In the genomic region with DNA sequence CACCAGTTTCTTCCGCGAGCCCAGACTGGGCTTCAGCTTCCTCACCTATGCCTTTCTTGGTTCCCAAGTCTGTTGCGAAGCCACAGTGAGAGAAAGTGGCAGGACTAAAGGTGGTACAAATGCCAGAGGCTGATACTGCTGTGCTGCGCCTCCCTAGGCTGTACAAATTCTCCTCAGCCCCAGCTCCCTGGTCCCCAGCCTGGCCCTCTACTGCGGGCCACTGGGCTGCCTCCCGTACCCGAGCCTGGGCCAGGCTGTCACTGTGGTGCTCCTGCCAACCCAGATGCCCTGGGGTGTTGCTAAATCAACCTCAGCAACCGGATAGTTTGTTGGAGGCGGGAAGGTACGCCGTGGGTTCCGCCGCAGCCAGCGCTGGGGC, we compare ENCODE assay signal across 8 cellular contexts. TPM values are rescaled to one million over a fixed set of nuclear protein-coding genes. Genes with fewer than 3 reads are reported as not detected.
DNase-seq lines count a peak whose midpoint lies in the region; ATAC-seq, FAIRE-seq and TF ChIP-seq lines count a peak whose summit lies in the region.

No MANE protein-coding gene starts in this region.

- H2BK120ac ChIP-seq in H1 (replicated peaks; ENCODE audit: low read depth, low read length), result no peak overlapping the region

- peak overlapping the region in 1 of 4 experiments; percentile 69; a peak in 3 of 7 replicates for H3K9ac ChIP-seq in H1 (replicated peaks in 1 of 4; ENCODE audit: extremely low read depth in 1 of 4, low read depth in 3 of 4, low read length in 3 of 4)

- H3K9me3 ChIP-seq in heart right ventricle (no peaks in the 10 kb centered on the region), H1 (ENCODE audit: insufficient read depth in 2 of 2, low read depth in 1 of 2, low read length in 1 of 2) (no peaks in the 10 kb centered on the region), prostate gland (no peaks in the 10 kb centered on the region)

- H3K18ac ChIP-seq in H1 (ENCODE audit: extremely low read depth, low read length), result no peak overlapping the region

- peak in 1 of 8 donors; percentile 20 for ATAC-seq in heart right ventricle
- no peak for ATAC-seq in Right ventricle myocardium inferior

- H4K20me1 ChIP-seq in H1 (replicated peaks in 1 of 2; ENCODE audit: control insufficient read depth in 1 of 2, insufficient read depth in 2 of 2, low read length in 2 of 2), result no peaks in the 10 kb centered on the region

- no peaks in the 10 kb centered on the region for H3K27me3 ChIP-seq in heart right ventricle
- H3K27me3 ChIP-seq in H1 (replicated peaks in 1 of 4; ENCODE audit: control insufficient read depth in 3 of 4, extremely low read depth in 1 of 4, insufficient read depth in 3 of 4, low read length in 3 of 4), result no peaks in the 10 kb centered on the region
- H3K27me3 ChIP-seq in prostate gland (replicated peaks; ENCODE audit: insufficient read depth), result no peaks in the 10 kb centered on the region

- H3K23me2 ChIP-seq in H1 (ENCODE audit: low read depth, low read length), result peaks cover 7% of the 10 kb centered on the region; the same call in 1 of the 2 replicates

- H3K4me2 ChIP-seq in H1 (ENCODE audit: insufficient read depth in 1 of 2, low read depth in 2 of 2, low read length in 2 of 2), result peak overlapping the region; percentile 58 to 91

- no peak for TF ChIP-seq POLR2A in H1 (IDR thresholded peaks at IDR 0.05; ENCODE audit: control extremely low read depth in 1 of 2, low read depth in 2 of 2, low read length in 2 of 2)
- no peak for TF ChIP-seq POLR2A in prostate gland (IDR thresholded peaks at IDR 0.05)

- no peak overlapping the region for H4K91ac ChIP-seq in H1 (replicated peaks; ENCODE audit: insufficient read length, low read length)

- TF ChIP-seq CTCF in heart right ventricle (IDR thresholded peaks at IDR 0.05) (no peak), LNCaP clone FGC (IDR thresholded peaks at IDR 0.05; ENCODE audit: control insufficient read depth, extremely low read depth, insufficient read depth) (no peak), H1 (IDR thresholded peaks at IDR 0.05; ENCODE audit: control extremely low read depth in 1 of 3, insufficient read depth in 1 of 3, low read depth in 1 of 3, low read length in 3 of 3) (no peak), prostate gland (IDR thresholded peaks at IDR 0.05) (no peak)

- TF ChIP-seq EP300 in H1 (IDR thresholded peaks at IDR 0.05; ENCODE audit: borderline replicate concordance in 1 of 2, low read depth in 2 of 2, low read length in 2 of 2), result no peak

- DNase-seq in heart right ventricle, result no peak
- no peak for DNase-seq in Right ventricle myocardium inferior (ENCODE audit: missing footprints)
- peak; percentile 71 for DNase-seq in LNCaP clone FGC (ENCODE audit: low read depth)
- no peak for DNase-seq in H1 (ENCODE audit: low read depth in 1 of 2, low spot score in 2 of 2)
- DNase-seq in prostate gland (ENCODE audit: low spot score), result no peak
- no peak for DNase-seq in stimulated activated CD4-positive, alpha-beta T cell treated with anti-CD3 and anti-CD28 coated beads, Interleukin-1b, Interleukin-23, amount 100 ng/mL, for 48 hours
- no peak for DNase-seq in stimulated activated CD8-positive, alpha-beta memory T cell treated with anti-CD3 and anti-CD28 coated beads, Interleukin-4, amount 100 ng/mL, for 48 hours
- DNase-seq in C1 segment of cervical spinal cord (lab: John Stamatoyannopoulos, UW), result no peak

- H2AFZ ChIP-seq in H1 (ENCODE audit: low read length), result no peak overlapping the region

- H3K14ac ChIP-seq in H1 (ENCODE audit: insufficient read length), result no peak overlapping the region

- peaks cover 3% of the 10 kb centered on the region for H3K79me1 ChIP-seq in H1 (ENCODE audit: low read depth, low read length)

- TF ChIP-seq RAD21 in H1 (IDR thresholded peaks at IDR 0.05 in 1 of 2, conservative IDR thresholded peaks at IDR 0.05 in 1 of 2; ENCODE audit: low read depth in 2 of 2, low read length in 2 of 2), result no peak

- peaks cover 0 to 18% (median 0%) of the 10 kb centered on the region in 9 donors for H3K36me3 ChIP-seq in heart right ventricle
- H3K36me3 ChIP-seq in H1 (ENCODE audit: control insufficient read depth in 2 of 4, insufficient read depth in 4 of 4, low read length in 3 of 4), result no peaks in the 10 kb centered on the region
- H3K36me3 ChIP-seq in prostate gland, result no peaks in the 10 kb centered on the region

- WGBS in heart right ventricle, 2 donors, result 12 to 13% methylated on average over 14 of the region's 14 CpGs
- WGBS in H1 (ENCODE audit: extremely low coverage in 1 of 2, insufficient coverage in 1 of 2, insufficient read length in 1 of 2, insufficient replicate concordance in 2 of 2, low coverage in 1 of 2, low lambda C conversion rate in 2 of 2, missing lambda C conversion rate in 1 of 2), 2 experiments, result 31% methylated on average over 11 of the region's 14 CpGs; no CpG with 5 or more reads in 1 of the 2 experiments
- 10% methylated on average over 14 of the region's 14 CpGs for WGBS in prostate gland

- H2BK15ac ChIP-seq in H1 (ENCODE audit: low read length), result no peak overlapping the region

- H3K4me3 ChIP-seq in heart right ventricle (peak overlapping the region; percentile 72 to 98 (median 88)), LNCaP clone FGC (ENCODE audit: low read depth, low read length) (peak overlapping the region; percentile 90), H1 (ENCODE audit: extremely low read depth in 1 of 4, insufficient read depth in 2 of 4, low read depth in 3 of 4, low read length in 4 of 4) (peak overlapping the region; percentile 59 to 82 (median 69)), prostate gland (peak overlapping the region; percentile 78 to 94)

- no peak overlapping the region for H2BK12ac ChIP-seq in H1 (ENCODE audit: low read depth, low read length)

- H2AK5ac ChIP-seq in H1 (ENCODE audit: low read depth, low read length), result no peak overlapping the region

- intact Hi-C loops in heart right ventricle (cut with DNase I), result loop anchor here in 6 of 10 donors (1.0 to 10.0 kb wide), 5 partner anchors 168 to 283 kb away; partner anchors contain the start of genes DCAF1 (in 3 of the 6), RBM15B (in 3 of the 6) and MANF (in 1 of the 6)
- intact Hi-C loops in Right ventricle myocardium inferior (cut with DNase I), result loop anchor here (5.0 kb wide), 1 partner anchor 283 kb away; the partner anchor contains the start of gene MANF
- intact Hi-C loops in prostate gland (cut with DNase I), result loop anchor here (2.0 to 10.0 kb wide), 2 partner anchors 284 to 1056 kb away; partner anchors contain the start of genes CISH and MAPKAPK3

- H4K5ac ChIP-seq in H1 (ENCODE audit: insufficient read length, low read depth, low read length), result no peak overlapping the region

- no peak overlapping the region for H3K56ac ChIP-seq in H1 (replicated peaks; ENCODE audit: insufficient read length, low read depth, low read length)

- H2BK5ac ChIP-seq in H1 (ENCODE audit: low read depth, low read length), result no peak overlapping the region

- H3K79me2 ChIP-seq in H1 (ENCODE audit: control insufficient read depth in 1 of 2, insufficient read depth in 2 of 2, low read length in 2 of 2), result no peaks in the 10 kb centered on the region

- CTCF ChIA-PET in H1 (lab: Charles Lee; ENCODE audit: partially characterized antibody), result interaction anchor here (0.7 to 10.9 kb wide), 13 partner anchors 11 to 282 kb away, joined by 4 to 137 read pairs (median 15); partner anchors contain the start of genes DCAF1, GRM2 and RAD54L2

- H3K4ac ChIP-seq in H1 (replicated peaks; ENCODE audit: insufficient read length, low read depth, low read length), result no peak overlapping the region

- no peak overlapping the region for H3K23ac ChIP-seq in H1 (ENCODE audit: insufficient read length)

- H3K4me1 ChIP-seq in heart right ventricle (peaks cover 7 to 66% (median 38%) of the 10 kb centered on the region in 9 donors), H1 (replicated peaks in 1 of 4; ENCODE audit: control insufficient read depth in 3 of 4, insufficient read depth in 4 of 4, low read length in 3 of 4) (peaks cover 0 to 10% (median 5%) of the 10 kb centered on the region in 4 experiments; a peak in 3 of 7 replicates), prostate gland (replicated peaks) (peaks cover 20% of the 10 kb centered on the region)

- peak overlapping the region; percentile 90 to 99 (median 97) for H3K27ac ChIP-seq in heart right ventricle
- H3K27ac ChIP-seq in H1 (ENCODE audit: low read depth, low read length), result no peak overlapping the region
- peak overlapping the region; percentile 82 to 92 for H3K27ac ChIP-seq in prostate gland

- H4K8ac ChIP-seq in H1 (ENCODE audit: extremely low read depth, insufficient read depth, low read length), result no peak overlapping the region

- FAIRE-seq in H1 (lab: Jason Lieb, UNC), result no peak

- POLR2A ChIA-PET in H1 (lab: Charles Lee; ENCODE audit: partially characterized antibody), result interaction anchor here (0.6 to 5.2 kb wide), 5 partner anchors 11 to 628 kb away, joined by 3 to 37 read pairs (median 5); partner anchors contain the start of genes DCAF1 and GRM2

- no peak overlapping the region for H2BK20ac ChIP-seq in H1 (ENCODE audit: low read length)

RNA-seq across cellular contexts. Expression of gene TEX264, which starts 0.4 kb away (rescaled TPM):
- total RNA-seq in heart right ventricle (10 to 100 TPM; 28.4 to 50.1 (median 33.4) TPM), Right ventricle myocardium inferior (37.1 TPM), prostate gland (100 to 1,000 TPM; 157 to 214 TPM)
- polyA plus RNA-seq in heart right ventricle (10 to 100 TPM; 66.7 to 87.0 TPM), H1 (2011; rRNA removed) (35.6 and 42.0 TPM in 2 replicates)
- 11.2 and 11.9 TPM in 2 replicates for total RNA-seq in H1 (2021; fragmentation: NEBNext Ultra II Directional; extraction: Animal tissue kit (Norgen Biotek cat#: 25700))
- 22.6 TPM for polyA plus RNA-seq in H1 (2011; cell fraction: cytosol; rRNA removed)
- polyA plus RNA-seq in H1 (2011; cell fraction: nucleus; rRNA removed), result 25.0 TPM
- 9.7 to 13.9 TPM (median 12.3 TPM) in 4 replicates for polyA plus RNA-seq in H1 (2012, experiment 1 of 2)
- 13.6 TPM for polyA plus RNA-seq in H1 (2012, experiment 2 of 2)
- 12.9 TPM for polyA plus RNA-seq in H1 (2013, experiment 1 of 2)
- polyA plus RNA-seq in H1 (2013, experiment 2 of 2), result 15.5 TPM
- polyA minus RNA-seq in H1 (2011; rRNA and poly(A)+ RNA removed), result 12.1 and 25.5 TPM in 2 replicates
- 6.2 TPM for polyA minus RNA-seq in H1 (2011; cell fraction: cytosol; rRNA and poly(A)+ RNA removed)
- 4.4 TPM for polyA minus RNA-seq in H1 (2011; cell fraction: nucleus; rRNA and poly(A)+ RNA removed)

RNA-seq across cellular contexts. Expression of gene GRM2, which starts 36.2 kb away (rescaled TPM):
- under 1 TPM in 9 of 10 donors, not detected in 1; 0.06 to 0.66 (median 0.39) TPM for total RNA-seq in heart right ventricle
- polyA plus RNA-seq in heart right ventricle, result under 1 TPM; 0.04 to 0.37 TPM
- 0.03 TPM for total RNA-seq in Right ventricle myocardium inferior
- 3.9 and 4.3 TPM in 2 replicates for total RNA-seq in H1 (2021; fragmentation: NEBNext Ultra II Directional; extraction: Animal tissue kit (Norgen Biotek cat#: 25700))
- 10.5 and 11.7 TPM in 2 replicates for polyA plus RNA-seq in H1 (2011; rRNA removed)
- 7.6 TPM for polyA plus RNA-seq in H1 (2011; cell fraction: cytosol; rRNA removed)
- 9.2 TPM for polyA plus RNA-seq in H1 (2011; cell fraction: nucleus; rRNA removed)
- polyA plus RNA-seq in H1 (2012, experiment 1 of 2), result 2.9 to 4.9 TPM (median 4.2 TPM) in 4 replicates
- 4.5 TPM for polyA plus RNA-seq in H1 (2012, experiment 2 of 2)
- polyA plus RNA-seq in H1 (2013, experiment 1 of 2), result 3.9 TPM
- 3.6 TPM for polyA plus RNA-seq in H1 (2013, experiment 2 of 2)
- 4.1 and 4.6 TPM in 2 replicates for polyA minus RNA-seq in H1 (2011; rRNA and poly(A)+ RNA removed)
- 2.7 TPM for polyA minus RNA-seq in H1 (2011; cell fraction: cytosol; rRNA and poly(A)+ RNA removed)
- polyA minus RNA-seq in H1 (2011; cell fraction: nucleus; rRNA and poly(A)+ RNA removed), result 2.4 TPM
- 1 to 10 TPM in 1 of 2 donors, under 1 TPM in 1; 0.32 to 5.5 TPM for total RNA-seq in prostate gland
